1 cellular context compared by ENCODE assay signal in the genomic region with DNA sequence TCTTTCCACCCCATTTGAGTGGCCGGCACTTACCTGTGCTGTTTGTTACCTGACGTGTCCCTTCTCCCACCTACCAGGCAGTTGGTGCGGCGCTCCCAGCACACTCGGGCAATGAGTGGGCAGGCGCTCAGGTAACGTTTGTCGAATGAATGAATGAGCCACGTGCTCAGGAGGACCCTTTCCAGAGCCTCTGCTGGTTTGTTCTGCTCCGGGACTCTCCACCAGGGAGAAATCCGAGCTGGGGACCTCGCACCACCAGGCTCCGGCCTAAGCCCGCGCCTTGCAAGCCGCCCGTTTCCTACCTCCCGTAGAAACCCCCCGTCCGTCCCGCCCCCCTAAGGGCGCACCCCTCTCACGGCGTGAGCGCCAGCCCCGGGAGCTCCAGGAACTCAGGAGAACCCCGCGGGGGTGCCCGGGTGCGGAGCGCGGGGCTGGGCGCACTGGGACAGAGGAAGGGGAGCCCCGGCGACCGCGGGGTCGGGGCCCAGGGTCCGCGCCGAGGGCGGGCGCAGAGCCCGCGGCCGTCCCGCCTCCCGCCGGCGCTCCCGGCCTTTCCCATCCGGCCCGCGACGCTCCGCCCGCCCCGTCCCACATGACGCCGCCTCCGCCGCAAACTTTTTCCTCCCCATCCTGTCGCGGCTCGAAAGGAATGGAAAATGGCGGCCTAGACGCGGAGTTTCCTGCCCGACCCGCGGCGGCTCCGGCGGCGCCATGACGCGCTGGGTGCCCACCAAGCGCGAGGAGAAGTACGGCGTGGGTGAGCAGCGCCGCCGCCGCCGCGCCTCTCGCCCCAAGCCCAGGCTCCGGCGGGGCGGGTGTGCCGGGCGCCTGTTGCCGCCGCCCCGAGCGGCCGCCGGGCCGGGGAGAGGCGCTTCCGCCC.
TF ChIP-seq lines count a peak whose summit lies in the region.

TSS of gene DOCK1 (plus strand) at position 622 of the 880 bp plus-strand sequence. CDS start at position 712, 90 bp downstream.

TF ChIP-seq in WTC11, 78 proteins besides CTCF, POLR2A, EP300 and RAD21 (continued from another document):
- TF ChIP-seq ZBTB43 (CRISPR knock-in tag; IDR thresholded peaks at IDR 0.05) (peak; percentile 47; the same call in 1 of the 2 replicates), TEAD1 (CRISPR knock-in tag; IDR thresholded peaks at IDR 0.05) (0 out of 2 replicates have a peak, but pooled peaks have one; percentile 29), CREB1 (CRISPR knock-in tag; IDR thresholded peaks at IDR 0.05) (no peak), FOXP1 (CRISPR knock-in tag; IDR thresholded peaks at IDR 0.05; ENCODE audit: borderline replicate concordance) (peak; percentile 57; the same call in 1 of the 2 replicates), MYBL2 (CRISPR knock-in tag; IDR thresholded peaks at IDR 0.05) (peak; percentile 42; the same call in 1 of the 2 replicates), GABPB1 (CRISPR knock-in tag; IDR thresholded peaks at IDR 0.05) (no peak), ZNF512 (CRISPR knock-in tag; IDR thresholded peaks at IDR 0.05; ENCODE audit: borderline replicate concordance) (0 out of 2 replicates have a peak, but pooled peaks have one; percentile 21), TCF7 (CRISPR knock-in tag; IDR thresholded peaks at IDR 0.05; ENCODE audit: low read depth) (0 out of 2 replicates have a peak, but pooled peaks have one; percentile 18), TEAD4 (CRISPR knock-in tag; IDR thresholded peaks at IDR 0.05) (no peak), JUN (CRISPR knock-in tag; IDR thresholded peaks at IDR 0.05) (0 out of 2 replicates have a peak, but pooled peaks have one; percentile 36)
- TF ChIP-seq, protein P1, sequence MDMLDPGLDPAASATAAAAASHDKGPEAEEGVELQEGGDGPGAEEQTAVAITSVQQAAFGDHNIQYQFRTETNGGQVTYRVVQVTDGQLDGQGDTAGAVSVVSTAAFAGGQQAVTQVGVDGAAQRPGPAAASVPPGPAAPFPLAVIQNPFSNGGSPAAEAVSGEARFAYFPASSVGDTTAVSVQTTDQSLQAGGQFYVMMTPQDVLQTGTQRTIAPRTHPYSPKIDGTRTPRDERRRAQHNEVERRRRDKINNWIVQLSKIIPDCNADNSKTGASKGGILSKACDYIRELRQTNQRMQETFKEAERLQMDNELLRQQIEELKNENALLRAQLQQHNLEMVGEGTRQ (CRISPR knock-in tag; IDR thresholded peaks at IDR 0.05): peak; percentile 70
- TF ChIP-seq, protein P2, sequence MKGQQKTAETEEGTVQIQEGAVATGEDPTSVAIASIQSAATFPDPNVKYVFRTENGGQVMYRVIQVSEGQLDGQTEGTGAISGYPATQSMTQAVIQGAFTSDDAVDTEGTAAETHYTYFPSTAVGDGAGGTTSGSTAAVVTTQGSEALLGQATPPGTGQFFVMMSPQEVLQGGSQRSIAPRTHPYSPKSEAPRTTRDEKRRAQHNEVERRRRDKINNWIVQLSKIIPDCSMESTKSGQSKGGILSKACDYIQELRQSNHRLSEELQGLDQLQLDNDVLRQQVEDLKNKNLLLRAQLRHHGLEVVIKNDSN (CRISPR knock-in tag; IDR thresholded peaks at IDR 0.05): peak; percentile 37; the same call in 1 of the 2 replicates
- TF ChIP-seq, protein P3, sequence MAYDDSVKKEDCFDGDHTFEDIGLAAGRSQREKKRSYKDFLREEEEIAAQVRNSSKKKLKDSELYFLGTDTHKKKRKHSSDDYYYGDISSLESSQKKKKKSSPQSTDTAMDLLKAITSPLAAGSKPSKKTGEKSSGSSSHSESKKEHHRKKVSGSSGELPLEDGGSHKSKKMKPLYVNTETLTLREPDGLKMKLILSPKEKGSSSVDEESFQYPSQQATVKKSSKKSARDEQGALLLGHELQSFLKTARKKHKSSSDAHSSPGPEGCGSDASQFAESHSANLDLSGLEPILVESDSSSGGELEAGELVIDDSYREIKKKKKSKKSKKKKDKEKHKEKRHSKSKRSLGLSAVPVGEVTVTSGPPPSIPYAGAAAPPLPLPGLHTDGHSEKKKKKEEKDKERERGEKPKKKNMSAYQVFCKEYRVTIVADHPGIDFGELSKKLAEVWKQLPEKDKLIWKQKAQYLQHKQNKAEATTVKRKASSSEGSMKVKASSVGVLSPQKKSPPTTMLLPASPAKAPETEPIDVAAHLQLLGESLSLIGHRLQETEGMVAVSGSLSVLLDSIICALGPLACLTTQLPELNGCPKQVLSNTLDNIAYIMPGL (CRISPR knock-in tag; IDR thresholded peaks at IDR 0.05): 0 out of 2 replicates have a peak, but pooled peaks have one; percentile 5
- TF ChIP-seq, protein P4, sequence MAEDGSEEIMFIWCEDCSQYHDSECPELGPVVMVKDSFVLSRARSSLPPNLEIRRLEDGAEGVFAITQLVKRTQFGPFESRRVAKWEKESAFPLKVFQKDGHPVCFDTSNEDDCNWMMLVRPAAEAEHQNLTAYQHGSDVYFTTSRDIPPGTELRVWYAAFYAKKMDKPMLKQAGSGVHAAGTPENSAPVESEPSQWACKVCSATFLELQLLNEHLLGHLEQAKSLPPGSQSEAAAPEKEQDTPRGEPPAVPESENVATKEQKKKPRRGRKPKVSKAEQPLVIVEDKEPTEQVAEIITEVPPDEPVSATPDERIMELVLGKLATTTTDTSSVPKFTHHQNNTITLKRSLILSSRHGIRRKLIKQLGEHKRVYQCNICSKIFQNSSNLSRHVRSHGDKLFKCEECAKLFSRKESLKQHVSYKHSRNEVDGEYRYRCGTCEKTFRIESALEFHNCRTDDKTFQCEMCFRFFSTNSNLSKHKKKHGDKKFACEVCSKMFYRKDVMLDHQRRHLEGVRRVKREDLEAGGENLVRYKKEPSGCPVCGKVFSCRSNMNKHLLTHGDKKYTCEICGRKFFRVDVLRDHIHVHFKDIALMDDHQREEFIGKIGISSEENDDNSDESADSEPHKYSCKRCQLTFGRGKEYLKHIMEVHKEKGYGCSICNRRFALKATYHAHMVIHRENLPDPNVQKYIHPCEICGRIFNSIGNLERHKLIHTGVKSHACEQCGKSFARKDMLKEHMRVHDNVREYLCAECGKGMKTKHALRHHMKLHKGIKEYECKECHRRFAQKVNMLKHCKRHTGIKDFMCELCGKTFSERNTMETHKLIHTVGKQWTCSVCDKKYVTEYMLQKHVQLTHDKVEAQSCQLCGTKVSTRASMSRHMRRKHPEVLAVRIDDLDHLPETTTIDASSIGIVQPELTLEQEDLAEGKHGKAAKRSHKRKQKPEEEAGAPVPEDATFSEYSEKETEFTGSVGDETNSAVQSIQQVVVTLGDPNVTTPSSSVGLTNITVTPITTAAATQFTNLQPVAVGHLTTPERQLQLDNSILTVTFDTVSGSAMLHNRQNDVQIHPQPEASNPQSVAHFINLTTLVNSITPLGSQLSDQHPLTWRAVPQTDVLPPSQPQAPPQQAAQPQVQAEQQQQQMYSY (CRISPR knock-in tag; IDR thresholded peaks at IDR 0.05): no peak
